Comparison of ENCODE assay signal across 19 cellular contexts in the genomic region with DNA sequence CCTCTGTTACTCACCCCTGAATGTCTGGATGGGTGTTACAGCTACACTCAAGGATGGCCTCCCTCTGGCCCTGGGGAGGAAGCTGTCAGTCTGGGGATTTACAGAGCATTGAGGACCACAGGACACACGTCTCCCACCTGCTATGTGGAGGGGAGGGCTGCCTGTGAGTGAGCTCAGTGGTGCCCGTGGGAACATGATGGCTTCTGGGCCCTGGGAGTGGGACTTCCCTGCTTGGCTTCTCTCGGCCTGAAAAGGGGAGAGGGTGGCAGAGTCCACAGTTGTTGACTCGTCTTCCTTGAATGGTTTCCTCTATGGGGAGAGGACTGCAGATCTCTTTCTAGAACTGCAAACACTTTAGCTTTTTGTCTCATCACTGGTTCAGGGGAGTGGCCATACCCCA.
"Had no signal": no experiment of that assay in that cellular context is flagged by ENCODE, and none has a peak within 500 bp of the region (broad histone marks: within the 10 kb centered on the region; RNA-seq: fewer than 3 reads in every experiment).

No MANE protein-coding gene starts in this region.

- H3K36me3 Mint-ChIP-seq: activated naive CD4-positive, alpha-beta T cell treated with anti-CD3 and anti-CD28 coated beads, Interleukin-2, amount 10 ng/mL, durations not matched to agents 7 days and 5 days; memory B cell had no signal

- H3K27ac Mint-ChIP-seq: activated B cell treated with CpG ODN at 0.5 μM for 24 hours; activated CD4-positive, alpha-beta T cell treated with anti-CD3 and anti-CD28 coated beads for 36 hours; activated naive CD4-positive, alpha-beta T cell treated with anti-CD3 and anti-CD28 coated beads, Interleukin-2, amount 10 ng/mL, durations not matched to agents 7 days and 5 days; effector memory CD8-positive, alpha-beta T cell; nephron progenitor cell; T-helper 1 cell treated with Interleukin-12 subunit alpha and Interleukin-12 subunit beta and Interleukin-4 antibody, amounts not matched to agents 30 μg/mL and 1 μg/mL, for 36 hours had no signal

- H3K27me3 ChIP-seq: gastroesophageal sphincter, heart left ventricle, tibial artery had no signal

- H3K4me3 Mint-ChIP-seq: activated B cell treated with CpG ODN at 0.5 μM for 24 hours; activated CD4-positive, alpha-beta T cell treated with anti-CD3 and anti-CD28 coated beads for 36 hours; activated naive CD4-positive, alpha-beta T cell treated with anti-CD3 and anti-CD28 coated beads, Interleukin-2, amount 10 ng/mL, durations not matched to agents 7 days and 5 days; effector memory CD8-positive, alpha-beta T cell; memory B cell; nephron progenitor cell; T-helper 1 cell treated with Interleukin-12 subunit alpha and Interleukin-12 subunit beta and Interleukin-4 antibody, amounts not matched to agents 30 μg/mL and 1 μg/mL, for 36 hours had no signal

- H3K9me3 Mint-ChIP-seq: activated B cell treated with CpG ODN at 0.5 μM for 24 hours; activated naive CD4-positive, alpha-beta T cell treated with anti-CD3 and anti-CD28 coated beads, Interleukin-2, amount 10 ng/mL, durations not matched to agents 7 days and 5 days; effector memory CD8-positive, alpha-beta T cell; memory B cell; nephron progenitor cell; T-helper 1 cell treated with Interleukin-12 subunit alpha and Interleukin-12 subunit beta and Interleukin-4 antibody, amounts not matched to agents 30 μg/mL and 1 μg/mL, for 36 hours had no signal

- ATAC-seq: activated CD4-positive, alpha-beta T cell treated with anti-CD3 and anti-CD28 coated beads for 36 hours; effector memory CD8-positive, alpha-beta T cell; gastroesophageal sphincter; heart left ventricle had no signal

- DNase-seq: activated B cell treated with CpG ODN at 0.5 μM for 24 hours; activated CD4-positive, alpha-beta T cell treated with anti-CD3 and anti-CD28 coated beads for 36 hours; activated CD4-positive, alpha-beta T cell treated with anti-CD3 and anti-CD28 coated beads, Interleukin-2, amount 50 U/mL, for 4 hours; activated effector memory CD4-positive, alpha-beta T cell treated with anti-CD3 and anti-CD28 coated beads, Interleukin-2, amount 50 U/mL, for 16 hours; activated naive CD4-positive, alpha-beta T cell treated with anti-CD3 and anti-CD28 coated beads, Interleukin-2, amount 10 ng/mL, durations not matched to agents 7 days and 5 days; amygdala; caudate nucleus; effector memory CD8-positive, alpha-beta T cell; heart left ventricle; nephron progenitor cell; occipital lobe; retina; stimulated activated CD4-positive, alpha-beta T cell treated with anti-CD3 and anti-CD28 coated beads, Interleukin-4, amount 100 ng/mL, for 24 hours; stimulated activated naive CD4-positive, alpha-beta T cell treated with Interleukin-2 at 50 U/mL for 16 hours; T1000; tibial artery had no signal

- H3K4me3 ChIP-seq: gastroesophageal sphincter, heart left ventricle, tibial artery had no signal

- H3K4me1 Mint-ChIP-seq: activated B cell treated with CpG ODN at 0.5 μM for 24 hours; activated CD4-positive, alpha-beta T cell treated with anti-CD3 and anti-CD28 coated beads for 36 hours; activated naive CD4-positive, alpha-beta T cell treated with anti-CD3 and anti-CD28 coated beads, Interleukin-2, amount 10 ng/mL, durations not matched to agents 7 days and 5 days had no signal

- H3K9me3 ChIP-seq: gastroesophageal sphincter, heart left ventricle, tibial artery had no signal

- H3K27ac ChIP-seq: gastroesophageal sphincter, heart left ventricle, tibial artery had no signal

- H3K27me3 Mint-ChIP-seq: activated CD4-positive, alpha-beta T cell treated with anti-CD3 and anti-CD28 coated beads for 36 hours; activated naive CD4-positive, alpha-beta T cell treated with anti-CD3 and anti-CD28 coated beads, Interleukin-2, amount 10 ng/mL, durations not matched to agents 7 days and 5 days had no signal
